19 cellular contexts compared by ENCODE assay signal in the genomic region with DNA sequence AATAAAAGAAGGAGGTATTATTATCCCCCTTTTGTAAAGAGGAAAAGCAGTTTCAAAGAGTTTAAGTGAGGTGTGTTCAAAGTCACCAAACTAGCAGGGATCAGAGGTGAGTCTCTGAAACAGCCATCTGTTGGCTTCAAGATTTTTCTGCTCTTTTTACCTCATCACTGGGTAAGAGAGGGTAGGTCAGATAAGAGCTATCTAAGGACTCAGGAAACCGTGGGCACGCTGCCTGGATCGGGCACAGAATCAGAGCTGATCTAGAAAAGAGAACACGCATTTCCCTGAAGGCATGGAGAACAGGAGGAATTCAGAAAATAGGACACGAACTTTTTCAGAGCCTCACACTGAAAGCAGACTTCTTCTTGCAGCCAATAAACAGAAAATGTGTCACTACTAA.
"Had no signal": no experiment of that assay in that cellular context is flagged by ENCODE, and none has a peak within 500 bp of the region (broad histone marks: within the 10 kb centered on the region; RNA-seq: fewer than 3 reads in every experiment).

No MANE protein-coding gene starts in this region.

- H3K4me3 ChIP-seq: coronary artery, dorsolateral prefrontal cortex, esophagus squamous epithelium, gastrocnemius medialis, heart right ventricle, left lung, lower lobe of right lung had no signal

- H3K36me3 ChIP-seq: esophagus squamous epithelium, gastrocnemius medialis, heart right ventricle, left lung, lower lobe of right lung had no signal

- DNase-seq: dermis blood vessel endothelial cell; effector CD4-positive, alpha-beta T cell; effector memory CD4-positive, alpha-beta T cell; esophagus squamous epithelium; foreskin fibroblast; foreskin melanocyte; gastrocnemius medialis; glutamatergic neuron; heart right ventricle; hippocampal formation; left cardiac atrium; left lung; left ventricle myocardium superior; lower lobe of right lung; mesenchymal stem cell; midbrain; naive thymus-derived CD4-positive, alpha-beta T cell had no signal

- H3K9me3 ChIP-seq: esophagus squamous epithelium, gastrocnemius medialis, heart right ventricle, left lung, lower lobe of right lung had no signal

- H3K4me1 ChIP-seq: esophagus squamous epithelium, gastrocnemius medialis, left lung, lower lobe of right lung had no signal

- H3K27ac ChIP-seq: coronary artery, dorsolateral prefrontal cortex, esophagus squamous epithelium, gastrocnemius medialis, heart right ventricle, left lung, lower lobe of right lung had no signal

- H3K27me3 ChIP-seq: gastrocnemius medialis had no signal

- ATAC-seq: gastrocnemius medialis; heart right ventricle; left cardiac atrium; left lung; left ventricle myocardium superior; naive thymus-derived CD4-positive, alpha-beta T cell had no signal
